ENCODE assay signal across 17 cellular contexts in the genomic region with DNA sequence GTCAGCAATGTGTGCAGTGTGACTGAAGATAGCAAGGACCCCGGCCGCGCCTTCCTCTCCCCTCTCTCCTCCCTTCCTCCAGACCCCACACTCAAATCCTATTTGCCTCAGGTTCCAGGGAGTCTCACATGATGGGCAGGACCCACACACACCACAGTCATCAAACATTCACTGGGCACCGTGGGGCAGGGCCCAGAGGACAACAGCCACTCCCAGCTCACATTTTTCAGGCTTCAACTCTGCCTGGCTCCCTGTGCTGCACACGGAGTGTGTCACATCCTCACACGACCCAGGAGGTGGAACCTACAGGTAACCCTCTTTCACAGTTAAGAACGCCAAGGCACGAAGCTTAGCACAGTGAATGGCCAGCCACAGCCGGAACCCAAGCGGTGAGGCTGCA. TPM values are rescaled to one million over a fixed set of nuclear protein-coding genes. Genes with fewer than 3 reads are reported as not detected.
DNase-seq lines count a peak whose midpoint lies in the region; ATAC-seq and TF ChIP-seq lines count a peak whose summit lies in the region.
"Had no signal": no experiment of that assay in that cellular context is flagged by ENCODE, and none has a peak within 500 bp of the region (broad histone marks: within the 10 kb centered on the region; RNA-seq: fewer than 3 reads in every experiment).

No MANE protein-coding gene starts in this region.

- no peaks in the 10 kb centered on the region for H3K36me3 ChIP-seq in lower lobe of right lung

- ATAC-seq in lower lobe of right lung (peak in 1 of 2 donors; percentile 2), GM18909 (IDR thresholded peaks at IDR 0.05; ENCODE audit: poor library complexity, unreplicated experiment) (no peak), GM18520 (IDR thresholded peaks at IDR 0.05; ENCODE audit: unreplicated experiment) (no peak), GM19328 (IDR thresholded peaks at IDR 0.05; ENCODE audit: unreplicated experiment) (no peak)

- no peak for DNase-seq in lower lobe of right lung
- no peak for DNase-seq in central memory CD4-positive, alpha-beta T cell
- DNase-seq: activated CD4-positive, alpha-beta T cell treated with anti-CD3 and anti-CD28 coated beads for 48 hours; CD4-positive, alpha-beta memory T cell; DND-41; NCI-H2029 treated with DMSO at 0.1 percent for 48 hours; NCI-H524 treated with DMSO at 0.1 percent for 48 hours; occipital lobe; stimulated activated CD4-positive, alpha-beta T cell treated with anti-CD3 and anti-CD28 coated beads, Interleukin-4, amount 100 ng/mL, for 1 hour had no signal

- no peaks in the 10 kb centered on the region for H3K27me3 ChIP-seq in lower lobe of right lung (ENCODE audit: low read depth)
- H3K27me3 ChIP-seq: dorsolateral prefrontal cortex had no signal

- TF ChIP-seq CTCF in C4-2B (conservative IDR thresholded peaks at IDR 0.05): no peak
- no peak for TF ChIP-seq CTCF in lower lobe of right lung (IDR thresholded peaks at IDR 0.05)

- intact Hi-C loops in lower lobe of right lung (cut with DNase I): no loop called here

- H3K4me1 ChIP-seq in lower lobe of right lung: peaks cover 31% of the 10 kb centered on the region

- H3K27ac ChIP-seq in C4-2B (peak overlapping the region; percentile 89), cingulate gyrus (ENCODE audit: low read depth, low read length) (peak overlapping the region; percentile 19), lower lobe of right lung (peak overlapping the region; percentile 82), skin epidermis (peak overlapping the region in 15 of 21 experiments; percentile 15 to 78 (median 64))
- H3K27ac ChIP-seq: KMS-11 had no signal

- no peaks in the 10 kb centered on the region for H3K9me3 ChIP-seq in lower lobe of right lung

- no peak overlapping the region for H3K4me3 ChIP-seq in lower lobe of right lung
- no peak overlapping the region for H3K4me3 ChIP-seq in skin epidermis
- H3K4me3 ChIP-seq: dorsolateral prefrontal cortex had no signal

RNA-seq across cellular contexts. Expression of gene PEMT, which starts 30.5 kb away (rescaled TPM):
- 20.1 TPM for total RNA-seq in lower lobe of right lung

Comparison
In these comparisons a context has a peak if more than half of its experiments do, and no peak if none do; other contexts are left out.
1. H3K27ac ChIP-seq: peak in every context shown above with its lines; median percentile 89 in C4-2B; 82 in lower lobe of right lung; 64 in skin epidermis; 19 in cingulate gyrus.